ENCODE assay signal across 16 cellular contexts in the genomic region with DNA sequence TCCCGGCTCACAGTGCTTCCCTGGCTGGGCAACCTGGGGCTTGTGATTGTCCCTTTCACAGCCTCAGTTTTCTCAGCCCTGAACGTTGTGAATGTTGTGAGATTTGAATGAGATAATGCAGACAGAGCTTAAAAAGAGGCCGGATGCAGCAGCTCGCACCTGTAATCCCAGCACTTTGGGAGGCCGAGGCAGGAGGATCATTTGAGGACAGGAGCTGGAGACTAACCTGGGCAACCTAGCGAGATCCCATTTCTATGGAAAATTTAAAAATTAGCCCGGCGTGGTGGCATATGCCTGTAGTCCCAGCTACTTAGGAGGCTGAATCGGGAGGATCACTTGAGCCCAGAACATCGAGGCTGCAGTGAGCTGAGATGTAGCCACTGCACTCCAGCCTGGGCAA. TPM values are rescaled to one million over a fixed set of nuclear protein-coding genes. Genes with fewer than 3 reads are reported as not detected.
DNase-seq lines count a peak whose midpoint lies in the region; ATAC-seq, FAIRE-seq and TF ChIP-seq lines count a peak whose summit lies in the region.
"Had no signal": no experiment of that assay in that cellular context is flagged by ENCODE, and none has a peak within 500 bp of the region (broad histone marks: within the 10 kb centered on the region; RNA-seq: fewer than 3 reads in every experiment).

No MANE protein-coding gene starts in this region.

- H3K27ac ChIP-seq in HepG2 (ENCODE audit: extremely low read length, insufficient read depth, low read length) (peak overlapping the region; percentile 99), right lobe of liver (no peak overlapping the region), mesenchymal stem cell (ENCODE audit: low read length, poor library complexity, severe bottlenecking) (no peak overlapping the region), gastrocnemius medialis (peak overlapping the region; percentile 57 to 76 (median 72))
- H3K27ac ChIP-seq: A549, HL-60 had no signal

- TF ChIP-seq CTCF in HepG2 (CRISPR knock-in tag; IDR thresholded peaks at IDR 0.05) (no peak), right lobe of liver (IDR thresholded peaks at IDR 0.05) (no peak), gastrocnemius medialis (IDR thresholded peaks at IDR 0.05 in 4 of 5, conservative IDR thresholded peaks at IDR 0.05 in 1 of 5) (no peak)

- H4K8ac ChIP-seq in mesenchymal stem cell (ENCODE audit: low read length): peak overlapping the region; percentile 2

- no peak for TF ChIP-seq POLR2A in HepG2 (IDR thresholded peaks at IDR 0.05; ENCODE audit: insufficient read depth in 1 of 2, low read depth in 2 of 2, low read length in 2 of 2)
- no peak for TF ChIP-seq POLR2A in right lobe of liver (IDR thresholded peaks at IDR 0.05)
- no peak for TF ChIP-seq POLR2A in gastrocnemius medialis (IDR thresholded peaks at IDR 0.05)

- H3K4me2 ChIP-seq in HepG2 (ENCODE audit: low read depth, low read length): peak overlapping the region; percentile 92
- no peak overlapping the region for H3K4me2 ChIP-seq in mesenchymal stem cell (ENCODE audit: low read length, poor library complexity, severe bottlenecking)
- H3K4me2 ChIP-seq: A549 had no signal

- H2BK15ac ChIP-seq in mesenchymal stem cell (ENCODE audit: low read depth, poor library complexity, severe bottlenecking): no peak overlapping the region

- no peak overlapping the region for H2BK5ac ChIP-seq in mesenchymal stem cell (ENCODE audit: low read depth, low read length, poor library complexity, severe bottlenecking)

- H3K9me3 ChIP-seq in HepG2 (ENCODE audit: low read length) (no peaks in the 10 kb centered on the region), right lobe of liver (no peaks in the 10 kb centered on the region), mesenchymal stem cell (ENCODE audit: control insufficient read depth, low read length) (no peaks in the 10 kb centered on the region), gastrocnemius medialis (no peaks in the 10 kb centered on the region)
- H3K9me3 ChIP-seq: A549, HAP-1 had no signal

- H4K91ac ChIP-seq in mesenchymal stem cell (ENCODE audit: low read length): no peak overlapping the region

- no peaks in the 10 kb centered on the region for H3K79me1 ChIP-seq in mesenchymal stem cell (replicated peaks; ENCODE audit: low read length, poor library complexity, severe bottlenecking)

- POLR2A ChIA-PET in HepG2 (lab: Yijun Ruan, JAX): interaction anchor here (1.3 to 5.8 kb wide), 14 partner anchors 7 to 242 kb away, joined by 3 to 67 read pairs (median 10); partner anchors contain the start of genes CHST3, DDIT4 and PSAP

- no peaks in the 10 kb centered on the region for H3K27me3 ChIP-seq in HepG2 (ENCODE audit: control insufficient read depth in 1 of 2, insufficient read depth in 2 of 2, low read length in 2 of 2)
- H3K27me3 ChIP-seq in right lobe of liver: no peaks in the 10 kb centered on the region
- peaks cover 0 to 3% of the 10 kb centered on the region in 2 experiments for H3K27me3 ChIP-seq in mesenchymal stem cell (ENCODE audit: control insufficient read depth in 1 of 2, insufficient read depth in 1 of 2, low read length in 2 of 2)
- H3K27me3 ChIP-seq in gastrocnemius medialis: no peaks in the 10 kb centered on the region

- CTCF ChIA-PET in HepG2 (lab: Yijun Ruan, JAX; ENCODE audit: low intra/inter-chr PET ratio, low total read pairs): no interaction called here

- H3K36me3 ChIP-seq in HepG2 (replicated peaks in 1 of 2; ENCODE audit: control insufficient read depth in 1 of 2, insufficient read depth in 2 of 2, low read length in 2 of 2) (no peaks in the 10 kb centered on the region), right lobe of liver (no peaks in the 10 kb centered on the region), mesenchymal stem cell (ENCODE audit: control insufficient read depth in 1 of 2, insufficient read depth in 2 of 2, low read depth in 1 of 2, low read length in 2 of 2) (no peaks in the 10 kb centered on the region), gastrocnemius medialis (no peaks in the 10 kb centered on the region)
- H3K36me3 ChIP-seq: HAP-1 had no signal

- H3K4me1 ChIP-seq in HepG2 (ENCODE audit: insufficient read depth, low read length): peaks cover 99% of the 10 kb centered on the region
- peaks cover 0 to 6% (median 0%) of the 10 kb centered on the region in 4 donors for H3K4me1 ChIP-seq in right lobe of liver
- H3K4me1 ChIP-seq in mesenchymal stem cell (ENCODE audit: control insufficient read depth, insufficient read depth, low read depth, low read length): peaks cover 14% of the 10 kb centered on the region
- H3K4me1 ChIP-seq in gastrocnemius medialis: peaks cover 25 to 39% of the 10 kb centered on the region in 2 donors
- H3K4me1 ChIP-seq: HAP-1 had no signal

- no peak overlapping the region for H2BK120ac ChIP-seq in mesenchymal stem cell (ENCODE audit: low read depth, low read length)

- no TSS peak for BruUV-seq in HepG2 (replicated peaks; lab: Mats Ljungman, UMichigan)

- H3K79me2 ChIP-seq in HepG2 (ENCODE audit: insufficient read depth, low read length): peaks cover 13% of the 10 kb centered on the region

- no peak overlapping the region for H3K14ac ChIP-seq in mesenchymal stem cell (ENCODE audit: low read length in 2 of 2)

- no peak overlapping the region for H3K23ac ChIP-seq in mesenchymal stem cell (ENCODE audit: low read length in 2 of 2)

- H2AFZ ChIP-seq in HepG2 (ENCODE audit: low read length): no peak overlapping the region
- no peak overlapping the region for H2AFZ ChIP-seq in mesenchymal stem cell (ENCODE audit: low read depth, low read length)

- DNase-seq in HepG2 (ENCODE audit: low spot score): no peak
- DNase-seq in right lobe of liver: no peak
- DNase-seq in mesenchymal stem cell: no peak
- DNase-seq in gastrocnemius medialis: no peak
- DNase-seq in NCI-H526 (lab: John Stamatoyannopoulos, UW): no peak
- no peak for DNase-seq in MV-4-11 (lab: John Stamatoyannopoulos, UW)
- DNase-seq in NOMO-1 treated with dmso at 0.1 percent for 144 hours (lab: John Stamatoyannopoulos, UW; ENCODE audit: unreplicated experiment): no peak
- DNase-seq: CD8-positive, alpha-beta T cell; COR-L47; DMS53; GF-D8; HFFc6 had no signal

- no peak for TF ChIP-seq RAD21 in HepG2 (CRISPR knock-in tag; IDR thresholded peaks at IDR 0.05)

- intact Hi-C loops in HepG2 (cut with micrococcal nuclease; ENCODE audit: unreplicated experiment) (loop anchor here (2.0 kb wide), 1 partner anchor 51 kb away; no protein-coding TSS in a partner anchor), right lobe of liver (cut with DNase I) (no loop called here), gastrocnemius medialis (cut with DNase I; ENCODE audit: low total_unique reads) (loop anchor here (2.0 kb wide), 1 partner anchor 57 kb away; no protein-coding TSS in a partner anchor)

- peak overlapping the region; percentile 86 for H3K9ac ChIP-seq in HepG2 (ENCODE audit: insufficient read depth, low read depth, low read length)
- no peak overlapping the region for H3K9ac ChIP-seq in mesenchymal stem cell (ENCODE audit: low read length)

- in situ Hi-C loops in HepG2 (cut with HindIII; ENCODE audit: extremely low pct_ligation_motif_present, low pct_unique_long_range_greater_than_20kb) (loop anchor here (5.0 to 25.0 kb wide), 2 partner anchors 49 to 694 kb away; no protein-coding TSS in a partner anchor), gastrocnemius medialis (cut with MboI; ENCODE audit: low sequenced_read_pairs in 4 of 4) (no loop called here)

- no peaks in the 10 kb centered on the region for H4K20me1 ChIP-seq in HepG2 (ENCODE audit: insufficient read depth, low read length)

- no peak for FAIRE-seq in HepG2 (lab: Jason Lieb, UNC)
- FAIRE-seq: A549, H1 had no signal

- peak overlapping the region; percentile 37 to 66 (median 38); a peak in 5 of 6 replicates for H3K4me3 ChIP-seq in HepG2 (replicated peaks in 1 of 3; ENCODE audit: insufficient read depth in 1 of 3, low read depth in 2 of 3, low read length in 3 of 3)
- H3K4me3 ChIP-seq in right lobe of liver: no peak overlapping the region
- no peak overlapping the region for H3K4me3 ChIP-seq in mesenchymal stem cell (ENCODE audit: insufficient read depth in 1 of 2, low read depth in 1 of 2, low read length in 2 of 2)
- H3K4me3 ChIP-seq in gastrocnemius medialis: no peak overlapping the region
- H3K4me3 ChIP-seq: A549, HAP-1 had no signal

- H2AK5ac ChIP-seq in mesenchymal stem cell (ENCODE audit: low read length, severe bottlenecking): no peak overlapping the region

- 78% methylated on average over 10 of the region's 10 CpGs for WGBS in HepG2 (ENCODE audit: low lambda C conversion rate)
- 72% methylated on average over 4 of the region's 10 CpGs for WGBS in right lobe of liver (ENCODE audit: insufficient coverage, low coverage, low lambda C conversion rate, missing lambda C conversion rate)
- 91% methylated on average over 10 of the region's 10 CpGs for WGBS in mesenchymal stem cell

- ATAC-seq in HepG2: no peak
- no peak for ATAC-seq in right lobe of liver
- ATAC-seq in gastrocnemius medialis: no peak
- ATAC-seq: A549; CD8-positive, alpha-beta T cell had no signal

- H3K4ac ChIP-seq in mesenchymal stem cell (ENCODE audit: low read depth in 1 of 2, low read length in 2 of 2): no peak overlapping the region

- no peak for TF ChIP-seq EP300 in HepG2 (IDR thresholded peaks at IDR 0.05; ENCODE audit: low read depth in 2 of 2, low read length in 2 of 2)
- TF ChIP-seq EP300 in HepG2 (CRISPR knock-in tag; IDR thresholded peaks at IDR 0.05; ENCODE audit: borderline replicate concordance): no peak

- H2BK12ac ChIP-seq in mesenchymal stem cell (ENCODE audit: low read length in 2 of 2): no peak overlapping the region

- H3K18ac ChIP-seq in mesenchymal stem cell (ENCODE audit: low read depth in 1 of 2, low read length in 2 of 2): no peak overlapping the region

RNA-seq across cellular contexts. Expression of gene SPOCK2, which starts 56.6 kb away (rescaled TPM):
- total RNA-seq in HepG2 (2016; rRNA removed; fragmentation: Illumina TruSeq; extraction: Trizol) (4.7 and 8.6 TPM in 2 replicates), right lobe of liver (1 to 10 TPM in 4 of 6 experiments, under 1 TPM in 2; 0.72 to 3.0 (median 1.2) TPM), gastrocnemius medialis (1 to 10 TPM; 3.4 to 6.7 (median 5.3) TPM)
- total RNA-seq in HepG2 (2016; cell fraction: cytosol; rRNA removed; fragmentation: Illumina TruSeq; extraction: Trizol; ENCODE audit: low read depth): 1.9 and 2.3 TPM in 2 replicates
- total RNA-seq in HepG2 (2016; cell fraction: insoluble cytoplasmic fraction; rRNA removed; fragmentation: Illumina TruSeq; extraction: Trizol): 5.6 and 7.5 TPM in 2 replicates
- total RNA-seq in HepG2 (2016; cell fraction: membrane; rRNA removed; fragmentation: Illumina TruSeq; extraction: Trizol): 4.9 and 6.3 TPM in 2 replicates
- total RNA-seq in HepG2 (2016; cell fraction: nucleus; rRNA removed; fragmentation: Illumina TruSeq; extraction: Trizol): 4.5 and 7.0 TPM in 2 replicates
- 30.6 and 49.8 TPM in 2 replicates for polyA plus RNA-seq in HepG2 (2011; rRNA removed)
- 36.8 and 39.8 TPM in 2 replicates for polyA plus RNA-seq in HepG2 (2011; cell fraction: cytosol; rRNA removed)
- polyA plus RNA-seq in HepG2 (2011; cell fraction: nucleus; rRNA removed): 38.0 and 46.6 TPM in 2 replicates
- 3.4 and 5.3 TPM in 2 replicates for polyA plus RNA-seq in HepG2 (2012)
- 2.4 and 2.5 TPM in 2 replicates for polyA plus RNA-seq in HepG2 (2016; cell fraction: cytosol; fragmentation: Illumina TruSeq; extraction: Trizol; ENCODE audit: low read depth)
- polyA plus RNA-seq in HepG2 (2016; cell fraction: insoluble cytoplasmic fraction; fragmentation: Illumina TruSeq; extraction: Trizol; ENCODE audit: low read depth): 4.6 and 4.7 TPM in 2 replicates
- 3.8 and 5.6 TPM in 2 replicates for polyA plus RNA-seq in HepG2 (2016; cell fraction: membrane; fragmentation: Illumina TruSeq; extraction: Trizol; ENCODE audit: low read depth)
- 12.2 and 13.8 TPM in 2 replicates for polyA plus RNA-seq in HepG2 (2016; cell fraction: nucleus; fragmentation: Illumina TruSeq; extraction: Trizol; ENCODE audit: insufficient read depth, low read depth)
- 2.5 and 69.1 TPM in 2 replicates for polyA minus RNA-seq in HepG2 (2011; rRNA and poly(A)+ RNA removed; ENCODE audit: low replicate concordance)
- 20.4 and 35.1 TPM in 2 replicates for polyA minus RNA-seq in HepG2 (2011; cell fraction: cytosol; rRNA and poly(A)+ RNA removed)
- 8.9 and 15.5 TPM in 2 replicates for polyA minus RNA-seq in HepG2 (2011; cell fraction: nucleus; rRNA and poly(A)+ RNA removed)
- 0.22 TPM for polyA plus RNA-seq in mesenchymal stem cell (2013, experiment 1 of 2)
- 0.30 TPM for polyA plus RNA-seq in mesenchymal stem cell (2013, experiment 2 of 2)
- total RNA-seq: HFFc6 had no signal

Comparison
In these comparisons a context has a peak if more than half of its experiments do, and no peak if none do; other contexts are left out.
1. H3K27ac ChIP-seq: peak in HepG2 (single experiment) and gastrocnemius medialis (4 of 4); none in right lobe of liver (0 of 3) and mesenchymal stem cell (single experiment).
2. H3K4me3 ChIP-seq: peak in HepG2 (3 of 3); none in right lobe of liver (0 of 3), mesenchymal stem cell (0 of 2) and gastrocnemius medialis (0 of 4).
3. intact Hi-C loops: an anchor here in HepG2 (2.0 kb wide) and gastrocnemius medialis (2.0 kb wide); none called in right lobe of liver.